In the genomic region with DNA sequence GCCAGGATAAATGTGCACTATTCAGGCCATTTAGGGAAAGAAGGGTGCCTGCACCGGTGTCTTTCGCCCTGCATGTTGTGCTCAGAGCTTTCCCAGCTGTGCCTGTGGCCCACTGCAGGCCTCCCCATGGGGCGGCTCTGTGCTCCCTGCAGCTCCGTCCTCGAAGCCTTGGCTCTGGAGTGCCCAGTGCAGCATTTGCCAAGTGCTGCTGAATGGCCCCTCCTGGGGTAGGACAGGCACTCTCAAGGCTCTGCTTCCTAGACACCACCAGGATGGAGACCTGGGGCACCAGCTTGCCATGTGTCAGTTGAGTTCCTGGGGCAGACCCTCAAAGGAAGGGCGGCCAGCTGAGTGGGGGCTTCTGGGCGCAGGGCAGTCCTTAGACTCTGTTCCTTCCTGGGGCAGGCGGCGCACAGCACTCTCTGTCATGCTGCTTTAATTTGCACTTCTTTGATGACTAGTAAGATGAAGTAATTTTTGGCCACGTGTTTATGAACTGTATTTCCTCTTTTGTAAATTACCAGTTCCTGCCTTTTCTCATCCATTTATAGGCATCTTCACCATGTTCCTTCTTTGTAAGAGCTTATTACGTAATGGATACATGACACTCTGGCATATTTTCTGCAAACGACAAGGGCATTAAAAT, we compare ENCODE assay signal across 8 cellular contexts. TPM values are rescaled to one million over a fixed set of nuclear protein-coding genes. Genes with fewer than 3 reads are reported as not detected.
DNase-seq lines count a peak whose midpoint lies in the region; ATAC-seq, FAIRE-seq and TF ChIP-seq lines count a peak whose summit lies in the region.

No MANE protein-coding gene starts in this region.

- H3K14ac ChIP-seq in H1 (ENCODE audit: insufficient read length) = no peak overlapping the region

- H3K18ac ChIP-seq in H1 (ENCODE audit: extremely low read depth, low read length) = no peak overlapping the region

- TF ChIP-seq CTCF in HL-60 (IDR thresholded peaks at IDR 0.05; ENCODE audit: insufficient read depth, low read length) = no peak
- TF ChIP-seq CTCF in H1 (IDR thresholded peaks at IDR 0.05; ENCODE audit: control extremely low read depth in 1 of 3, insufficient read depth in 1 of 3, low read depth in 1 of 3, low read length in 3 of 3) = no peak
- no peak for TF ChIP-seq CTCF in coronary artery (IDR thresholded peaks at IDR 0.05)

- no peak overlapping the region for H2BK120ac ChIP-seq in H1 (replicated peaks; ENCODE audit: low read depth, low read length)

- H3K79me1 ChIP-seq in H1 (ENCODE audit: low read depth, low read length) = no peaks in the 10 kb centered on the region

- H3K27me3 ChIP-seq in HL-60 (ENCODE audit: insufficient read depth, poor library complexity, severe bottlenecking) = no peaks in the 10 kb centered on the region
- peaks cover 0 to 2% (median 0%) of the 10 kb centered on the region in 4 experiments; a peak in 2 of 7 replicates for H3K27me3 ChIP-seq in H1 (replicated peaks in 1 of 4; ENCODE audit: control insufficient read depth in 3 of 4, extremely low read depth in 1 of 4, insufficient read depth in 3 of 4, low read length in 3 of 4)

- FAIRE-seq in H1 (lab: Jason Lieb, UNC) = no peak

- no peak overlapping the region for H3K9ac ChIP-seq in H1 (replicated peaks in 1 of 4; ENCODE audit: extremely low read depth in 1 of 4, low read depth in 3 of 4, low read length in 3 of 4)

- H4K8ac ChIP-seq in H1 (ENCODE audit: extremely low read depth, insufficient read depth, low read length) = peak overlapping the region; percentile 11; the same call in 1 of the 2 replicates

- ATAC-seq in T-cell (replicated peaks in 1 of 4) (peak; percentile 48 to 59 (median 51)), HG03571 (IDR thresholded peaks at IDR 0.05; ENCODE audit: unreplicated experiment) (no peak), HG02610 (IDR thresholded peaks at IDR 0.05; ENCODE audit: unreplicated experiment) (no peak)

- no peak overlapping the region for H3K4me2 ChIP-seq in H1 (ENCODE audit: insufficient read depth in 1 of 2, low read depth in 2 of 2, low read length in 2 of 2)

- CTCF ChIA-PET in T-cell (lab: Charles Lee) (interaction anchor here (0.7 to 1.1 kb wide), 2 partner anchors 24 to 1216 kb away, joined by 3 read pairs; no protein-coding TSS in a partner anchor), H1 (lab: Charles Lee; ENCODE audit: partially characterized antibody) (interaction anchor here (0.6 to 9.5 kb wide), 9 partner anchors 10 to 163 kb away, joined by 3 to 69 read pairs (median 3); no protein-coding TSS in a partner anchor)

- H2BK12ac ChIP-seq in H1 (ENCODE audit: low read depth, low read length) = no peak overlapping the region

- H3K9me3 Mint-ChIP-seq in T-cell = no peaks in the 10 kb centered on the region
- no peaks in the 10 kb centered on the region for H3K9me3 Mint-ChIP-seq in immature natural killer cell

- DNase-seq in HL-60 (ENCODE audit: low read depth in 1 of 2, low spot score in 1 of 2) = peak; percentile 80 to 89
- peak in 23 of 34 experiments; percentile 13 to 57 (median 33) for DNase-seq in T-cell
- no peak for DNase-seq in H1 (ENCODE audit: low read depth in 1 of 2, low spot score in 2 of 2)
- peak; percentile 40 for DNase-seq in putamen (ENCODE audit: low spot score)
- DNase-seq in coronary artery (ENCODE audit: low spot score) = no peak
- DNase-seq in immature natural killer cell = no peak

- H3K9me3 ChIP-seq in H1 (ENCODE audit: insufficient read depth in 2 of 2, low read depth in 1 of 2, low read length in 1 of 2) = no peaks in the 10 kb centered on the region

- no peaks in the 10 kb centered on the region for H3K36me3 ChIP-seq in H1 (ENCODE audit: control insufficient read depth in 2 of 4, insufficient read depth in 4 of 4, low read length in 3 of 4)

- peaks cover 53 to 62% (median 59%) of the 10 kb centered on the region in 3 donors for H3K4me1 Mint-ChIP-seq in T-cell
- peaks cover 6 to 8% of the 10 kb centered on the region in 2 donors for H3K4me1 Mint-ChIP-seq in immature natural killer cell

- H4K5ac ChIP-seq in H1 (ENCODE audit: insufficient read length, low read depth, low read length) = no peak overlapping the region

- H3K27ac ChIP-seq in HL-60 (replicated peaks) (peak overlapping the region; percentile 87), H1 (ENCODE audit: low read depth, low read length) (no peak overlapping the region), coronary artery (peak overlapping the region in 1 of 2 donors; percentile 39)

- H3K79me2 ChIP-seq in H1 (ENCODE audit: control insufficient read depth in 1 of 2, insufficient read depth in 2 of 2, low read length in 2 of 2) = no peaks in the 10 kb centered on the region

- WGBS in H1 (ENCODE audit: extremely low coverage in 1 of 2, insufficient coverage in 1 of 2, insufficient read length in 1 of 2, insufficient replicate concordance in 2 of 2, low coverage in 1 of 2, low lambda C conversion rate in 2 of 2, missing lambda C conversion rate in 1 of 2), 2 experiments = 80% methylated on average over 12 of the region's 12 CpGs; no CpG with 5 or more reads in 1 of the 2 experiments

- H3K56ac ChIP-seq in H1 (replicated peaks; ENCODE audit: insufficient read length, low read depth, low read length) = no peak overlapping the region

- H3K23ac ChIP-seq in H1 (ENCODE audit: insufficient read length) = no peak overlapping the region

- H2BK15ac ChIP-seq in H1 (ENCODE audit: low read length) = no peak overlapping the region; the same call in 1 of the 2 replicates

- no peaks in the 10 kb centered on the region for H3K27me3 Mint-ChIP-seq in T-cell
- H3K27me3 Mint-ChIP-seq in immature natural killer cell (ENCODE audit: low read depth in 3 of 3) = no peaks in the 10 kb centered on the region

- no peak overlapping the region for H2BK20ac ChIP-seq in H1 (ENCODE audit: low read length)

- TF ChIP-seq EP300 in H1 (IDR thresholded peaks at IDR 0.05; ENCODE audit: borderline replicate concordance in 1 of 2, low read depth in 2 of 2, low read length in 2 of 2) = no peak

- H2BK5ac ChIP-seq in H1 (ENCODE audit: low read depth, low read length) = no peak overlapping the region

- no peaks in the 10 kb centered on the region for H4K20me1 ChIP-seq in H1 (replicated peaks in 1 of 2; ENCODE audit: control insufficient read depth in 1 of 2, insufficient read depth in 2 of 2, low read length in 2 of 2)

- H3K23me2 ChIP-seq in H1 (ENCODE audit: low read depth, low read length) = no peaks in the 10 kb centered on the region

- no peak for TF ChIP-seq POLR2A in H1 (IDR thresholded peaks at IDR 0.05; ENCODE audit: control extremely low read depth in 1 of 2, low read depth in 2 of 2, low read length in 2 of 2)

- H3K4me3 ChIP-seq in HL-60 (replicated peaks; ENCODE audit: insufficient read depth, low read length) = no peak overlapping the region
- H3K4me3 ChIP-seq in H1 (ENCODE audit: extremely low read depth in 1 of 4, insufficient read depth in 2 of 4, low read depth in 3 of 4, low read length in 4 of 4) = no peak overlapping the region
- H3K4me3 ChIP-seq in coronary artery = no peak overlapping the region

- POLR2A ChIA-PET in T-cell (lab: Charles Lee) (interaction anchor here in 1 of 2 donors (0.5 kb wide), 1 partner anchor 182 kb away, joined by 8 read pairs; no protein-coding TSS in a partner anchor), H1 (lab: Charles Lee; ENCODE audit: partially characterized antibody) (no interaction called here)

- peak overlapping the region; percentile 92 to 96 for H3K27ac Mint-ChIP-seq in T-cell
- peak overlapping the region in 1 of 6 donors; percentile 22 for H3K27ac Mint-ChIP-seq in immature natural killer cell

- H4K91ac ChIP-seq in H1 (replicated peaks; ENCODE audit: insufficient read length, low read length) = peak overlapping the region; percentile 84

- no peak overlapping the region; the same call in 1 of the 2 replicates for H2AK5ac ChIP-seq in H1 (ENCODE audit: low read depth, low read length)

- no peak for TF ChIP-seq RAD21 in H1 (IDR thresholded peaks at IDR 0.05 in 1 of 2, conservative IDR thresholded peaks at IDR 0.05 in 1 of 2; ENCODE audit: low read depth in 2 of 2, low read length in 2 of 2)

- peak overlapping the region in 2 of 3 donors; percentile 19 to 63 for H3K4me3 Mint-ChIP-seq in T-cell
- no peak overlapping the region for H3K4me3 Mint-ChIP-seq in immature natural killer cell

- peaks cover 4 to 16% (median 14%) of the 10 kb centered on the region in 4 experiments for H3K4me1 ChIP-seq in H1 (replicated peaks in 1 of 4; ENCODE audit: control insufficient read depth in 3 of 4, insufficient read depth in 4 of 4, low read length in 3 of 4)

- H3K4ac ChIP-seq in H1 (replicated peaks; ENCODE audit: insufficient read length, low read depth, low read length) = no peak overlapping the region

- no peaks in the 10 kb centered on the region for H3K36me3 Mint-ChIP-seq in T-cell
- H3K36me3 Mint-ChIP-seq in immature natural killer cell = no peaks in the 10 kb centered on the region

- H2AFZ ChIP-seq in H1 (ENCODE audit: low read length) = no peak overlapping the region

RNA-seq across cellular contexts. Expression of a gene that starts 32.1 kb away (rescaled TPM):
- 10 to 100 TPM in 3 of 5 donors, 1 to 10 TPM in 2; 4.8 to 13.7 (median 12.9) TPM for total RNA-seq in T-cell
- 14.3 and 15.6 TPM in 2 replicates for total RNA-seq in H1 (2021; fragmentation: NEBNext Ultra II Directional; extraction: Animal tissue kit (Norgen Biotek cat#: 25700))
- polyA plus RNA-seq in H1 (2011; rRNA removed) (14.0 and 23.2 TPM in 2 replicates), immature natural killer cell (10 to 100 TPM; 19.1 to 30.6 (median 20.3) TPM)
- 17.3 TPM for polyA plus RNA-seq in H1 (2011; cell fraction: cytosol; rRNA removed)
- 21.9 TPM for polyA plus RNA-seq in H1 (2011; cell fraction: nucleus; rRNA removed)
- 9.1 to 18.9 TPM (median 16.9 TPM) in 4 replicates for polyA plus RNA-seq in H1 (2012, experiment 1 of 2)
- polyA plus RNA-seq in H1 (2012, experiment 2 of 2) = 14.8 TPM
- 5.8 TPM for polyA plus RNA-seq in H1 (2013, experiment 1 of 2)
- 5.3 TPM for polyA plus RNA-seq in H1 (2013, experiment 2 of 2)
- polyA minus RNA-seq in H1 (2011; rRNA and poly(A)+ RNA removed) = 3.8 and 4.5 TPM in 2 replicates
- 6.1 TPM for polyA minus RNA-seq in H1 (2011; cell fraction: cytosol; rRNA and poly(A)+ RNA removed)
- 5.6 TPM for polyA minus RNA-seq in H1 (2011; cell fraction: nucleus; rRNA and poly(A)+ RNA removed)

RNA-seq across cellular contexts. Expression of a gene that starts 32.1 kb away (rescaled TPM):
- total RNA-seq in T-cell = 10 to 100 TPM; 21.1 to 35.1 (median 28.5) TPM
- 16.1 and 18.8 TPM in 2 replicates for total RNA-seq in H1 (2021; fragmentation: NEBNext Ultra II Directional; extraction: Animal tissue kit (Norgen Biotek cat#: 25700))
- 11.5 and 15.5 TPM in 2 replicates for polyA plus RNA-seq in H1 (2011; rRNA removed)
- polyA plus RNA-seq in H1 (2011; cell fraction: cytosol; rRNA removed) = 9.8 TPM
- polyA plus RNA-seq in H1 (2011; cell fraction: nucleus; rRNA removed) = 21.7 TPM
- 9.6 to 13.3 TPM (median 12.3 TPM) in 4 replicates for polyA plus RNA-seq in H1 (2012, experiment 1 of 2)
- polyA plus RNA-seq in H1 (2012, experiment 2 of 2) = 9.3 TPM
- polyA plus RNA-seq in H1 (2013, experiment 1 of 2) = 7.9 TPM
- polyA plus RNA-seq in H1 (2013, experiment 2 of 2) = 7.7 TPM
- 32.1 and 33.6 TPM in 2 replicates for polyA minus RNA-seq in H1 (2011; rRNA and poly(A)+ RNA removed)
- polyA minus RNA-seq in H1 (2011; cell fraction: cytosol; rRNA and poly(A)+ RNA removed) = 10.3 TPM
- 21.5 TPM for polyA minus RNA-seq in H1 (2011; cell fraction: nucleus; rRNA and poly(A)+ RNA removed)
- 1 to 10 TPM; 1.5 to 8.1 (median 4.5) TPM for polyA plus RNA-seq in immature natural killer cell

RNA-seq across cellular contexts. Expression of a gene that starts 54.8 kb away (rescaled TPM):
- 10 to 100 TPM; 30.6 to 53.1 (median 50.5) TPM for total RNA-seq in T-cell
- total RNA-seq in H1 (2021; fragmentation: NEBNext Ultra II Directional; extraction: Animal tissue kit (Norgen Biotek cat#: 25700)) = 15.2 and 16.6 TPM in 2 replicates
- polyA plus RNA-seq in H1 (2011; rRNA removed) = 33.7 and 45.0 TPM in 2 replicates
- polyA plus RNA-seq in H1 (2011; cell fraction: cytosol; rRNA removed) = 30.8 TPM
- polyA plus RNA-seq in H1 (2011; cell fraction: nucleus; rRNA removed) = 39.7 TPM
- 21.8 to 30.3 TPM (median 29.0 TPM) in 4 replicates for polyA plus RNA-seq in H1 (2012, experiment 1 of 2)
- 26.2 TPM for polyA plus RNA-seq in H1 (2012, experiment 2 of 2)
- polyA plus RNA-seq in H1 (2013, experiment 1 of 2) = 12.0 TPM
- 10.6 TPM for polyA plus RNA-seq in H1 (2013, experiment 2 of 2)
- 9.1 and 11.6 TPM in 2 replicates for polyA minus RNA-seq in H1 (2011; rRNA and poly(A)+ RNA removed)
- polyA minus RNA-seq in H1 (2011; cell fraction: cytosol; rRNA and poly(A)+ RNA removed) = 25.5 TPM
- 7.3 TPM for polyA minus RNA-seq in H1 (2011; cell fraction: nucleus; rRNA and poly(A)+ RNA removed)
- 100 to 1,000 TPM; 130 to 167 (median 155) TPM for polyA plus RNA-seq in immature natural killer cell

RNA-seq across cellular contexts. Expression of a gene that starts 54.9 kb away (rescaled TPM):
- 10 to 100 TPM; 26.5 to 47.4 (median 28.7) TPM for total RNA-seq in T-cell
- total RNA-seq in H1 (2021; fragmentation: NEBNext Ultra II Directional; extraction: Animal tissue kit (Norgen Biotek cat#: 25700)) = 14.2 and 14.8 TPM in 2 replicates
- polyA plus RNA-seq in H1 (2011; rRNA removed) (21.9 and 25.0 TPM in 2 replicates), immature natural killer cell (10 to 100 TPM; 11.0 to 17.1 (median 15.5) TPM)
- 20.2 TPM for polyA plus RNA-seq in H1 (2011; cell fraction: cytosol; rRNA removed)
- polyA plus RNA-seq in H1 (2011; cell fraction: nucleus; rRNA removed) = 38.2 TPM
- 11.3 to 14.7 TPM (median 13.7 TPM) in 4 replicates for polyA plus RNA-seq in H1 (2012, experiment 1 of 2)
- 16.5 TPM for polyA plus RNA-seq in H1 (2012, experiment 2 of 2)
- polyA plus RNA-seq in H1 (2013, experiment 1 of 2) = 8.1 TPM
- polyA plus RNA-seq in H1 (2013, experiment 2 of 2) = 9.0 TPM
- polyA minus RNA-seq in H1 (2011; rRNA and poly(A)+ RNA removed) = 6.3 and 8.1 TPM in 2 replicates
- 6.8 TPM for polyA minus RNA-seq in H1 (2011; cell fraction: cytosol; rRNA and poly(A)+ RNA removed)
- 13.8 TPM for polyA minus RNA-seq in H1 (2011; cell fraction: nucleus; rRNA and poly(A)+ RNA removed)

Comparison
In these comparisons a context has a peak if more than half of its experiments do, and no peak if none do; other contexts are left out.
1. DNase-seq: peak in HL-60 (2 of 2), T-cell (23 of 34) and putamen (single experiment); none in H1 (0 of 2), coronary artery (single experiment) and immature natural killer cell (0 of 3).
2. ATAC-seq: peak in T-cell (4 of 4); none in HG03571 (single experiment) and HG02610 (single experiment).
3. H3K4me3 Mint-ChIP-seq: peak in T-cell (2 of 3); none in immature natural killer cell (0 of 5).